In the genomic region with DNA sequence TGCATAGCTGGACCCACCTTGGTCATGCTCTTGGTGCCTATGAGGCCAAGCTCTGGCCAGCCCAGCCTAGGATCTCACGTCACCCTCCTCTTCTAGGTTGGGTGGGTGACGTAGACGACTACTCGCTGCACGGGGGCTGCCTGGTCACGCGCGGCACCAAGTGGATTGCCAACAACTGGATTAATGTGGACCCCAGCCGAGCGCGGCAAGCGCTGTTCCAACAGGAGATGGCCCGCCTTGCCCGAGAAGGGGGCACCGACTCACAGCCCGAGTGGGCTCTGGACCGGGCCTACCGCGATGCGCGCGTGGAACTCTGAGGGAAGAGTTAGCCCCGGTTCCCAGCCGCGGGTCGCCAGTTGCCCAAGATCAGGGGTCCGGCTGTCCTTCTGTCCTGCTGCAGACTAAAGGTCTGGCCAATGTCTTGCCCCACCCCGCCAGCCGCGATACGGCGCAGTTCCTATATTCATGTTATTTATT, we compare ENCODE assay signal across 8 cellular contexts. TPM values are rescaled to one million over a fixed set of nuclear protein-coding genes. Genes with fewer than 3 reads are reported as not detected.
DNase-seq lines count a peak whose midpoint lies in the region; ATAC-seq, FAIRE-seq and TF ChIP-seq lines count a peak whose summit lies in the region.

No MANE protein-coding gene starts in this region.

- in situ Hi-C loops in K562 (cut with MboI): no loop called here

- no peaks in the 10 kb centered on the region for H3K27me3 ChIP-seq in K562 (ENCODE audit: control insufficient read depth in 2 of 2, insufficient read depth in 2 of 2, low read length in 2 of 2)
- H3K27me3 ChIP-seq in kidney epithelial cell (ENCODE audit: control insufficient read depth, insufficient read depth, low read length): no peaks in the 10 kb centered on the region

- peak overlapping the region; percentile 99 for H2AFZ ChIP-seq in K562 (ENCODE audit: low read depth, low read length)

- H3K27ac ChIP-seq in K562 (ENCODE audit: extremely low read depth, low read depth, low read length): peak overlapping the region; percentile 99

- H3K4me1 ChIP-seq in K562 (replicated peaks in 1 of 2; ENCODE audit: control insufficient read depth in 2 of 2, insufficient read depth in 2 of 2, low read length in 2 of 2): peaks cover 19 to 43% of the 10 kb centered on the region in 2 experiments; a peak in 4 of 5 replicates

- peak overlapping the region; percentile 100 for H3K27ac Mint-ChIP-seq in stimulated activated naive B cell treated with anti-CD40 and anti-IgM and Interleukin-4, amounts not matched to agents 10 μg/mL and 1 μg/mL and 100 μg/mL, for 72 hours

- H3K4me3 ChIP-seq in K562 (peak overlapping the region; percentile 80), kidney epithelial cell (ENCODE audit: low read depth, low read length) (peak overlapping the region; percentile 94)

- TF ChIP-seq CTCF in K562 (IDR thresholded peaks at IDR 0.05 in 2 of 3, conservative IDR thresholded peaks at IDR 0.05 in 1 of 3; ENCODE audit: insufficient read depth in 2 of 3, low read depth in 1 of 3, low read length in 3 of 3) (no peak), kidney epithelial cell (IDR thresholded peaks at IDR 0.05; ENCODE audit: insufficient read depth, low read length, poor library complexity, severe bottlenecking) (no peak)

- peak; percentile 61 for FAIRE-seq in K562 (lab: Jason Lieb, UNC)
- no peak for FAIRE-seq in HTR-8/SVneo (lab: Jason Lieb, UNC)

- H3K9ac ChIP-seq in K562 (ENCODE audit: insufficient read depth in 1 of 2, low read depth in 2 of 2, low read length in 2 of 2): peak overlapping the region; percentile 97 to 99

- CTCF ChIA-PET in K562 (lab: Yijun Ruan, JAX; ENCODE audit: low intra/inter-chr PET ratio): interaction anchor here (0.6 kb wide), 1 partner anchor 84 kb away, joined by 4 read pairs; no protein-coding TSS in a partner anchor

- intact Hi-C loops in K562 (cut with micrococcal nuclease): loop anchor here (2.0 to 5.0 kb wide), 2 partner anchors 18 to 89 kb away; a partner anchor contains a TSS

- BruUV-seq in K562 (replicated peaks; lab: Mats Ljungman, UMichigan): TSS peak; percentile 95

- H3K9me3 ChIP-seq in K562 (replicated peaks; ENCODE audit: control insufficient read depth, insufficient read depth, low read depth, low read length): no peaks in the 10 kb centered on the region

- H3K4me1 Mint-ChIP-seq in stimulated activated naive B cell treated with anti-CD40 and anti-IgM and Interleukin-4, amounts not matched to agents 10 μg/mL and 1 μg/mL and 100 μg/mL, for 72 hours: peaks cover 22 to 41% of the 10 kb centered on the region in 2 donors

- TF ChIP-seq EP300 in K562 (IDR thresholded peaks at IDR 0.05; ENCODE audit: low read length): no peak

- no peaks in the 10 kb centered on the region for H3K9me3 Mint-ChIP-seq in stimulated activated naive B cell treated with anti-CD40 and anti-IgM and Interleukin-4, amounts not matched to agents 10 μg/mL and 1 μg/mL and 100 μg/mL, for 72 hours

- 3% methylated on average over 22 of the region's 32 CpGs for WGBS in K562 (ENCODE audit: insufficient coverage, low coverage, missing lambda C conversion rate)

- H3K4me2 ChIP-seq in K562 (ENCODE audit: insufficient read depth, low read length): peak overlapping the region; percentile 94

- ATAC-seq in HG03460 (IDR thresholded peaks at IDR 0.05; ENCODE audit: unreplicated experiment): peak; percentile 2
- no peak; the same call in 2 of the 3 replicates for ATAC-seq in K562
- ATAC-seq in stimulated activated naive B cell treated with anti-CD40 and anti-IgM and Interleukin-4, amounts not matched to agents 10 μg/mL and 1 μg/mL and 100 μg/mL, for 72 hours (replicated peaks): peak; percentile 1 to 5

- H3K9me1 ChIP-seq in K562 (ENCODE audit: control insufficient read depth, insufficient read depth, low read length): no peaks in the 10 kb centered on the region

- H3K36me3 ChIP-seq in K562 (ENCODE audit: control insufficient read depth, insufficient read depth, low read length): peaks cover 10% of the 10 kb centered on the region; the same call in 2 of the 3 replicates
- H3K36me3 ChIP-seq in kidney epithelial cell (ENCODE audit: control insufficient read depth, insufficient read depth, low read length): no peaks in the 10 kb centered on the region

- H3K36me3 Mint-ChIP-seq in stimulated activated naive B cell treated with anti-CD40 and anti-IgM and Interleukin-4, amounts not matched to agents 10 μg/mL and 1 μg/mL and 100 μg/mL, for 72 hours: peaks cover 25 to 28% of the 10 kb centered on the region in 2 donors

- H3K4me3 Mint-ChIP-seq in stimulated activated naive B cell treated with anti-CD40 and anti-IgM and Interleukin-4, amounts not matched to agents 10 μg/mL and 1 μg/mL and 100 μg/mL, for 72 hours: peak overlapping the region; percentile 98

- H3K79me2 ChIP-seq in K562 (ENCODE audit: control insufficient read depth, insufficient read depth, low read length): peaks cover 38% of the 10 kb centered on the region

- no peaks in the 10 kb centered on the region for H3K27me3 Mint-ChIP-seq in stimulated activated naive B cell treated with anti-CD40 and anti-IgM and Interleukin-4, amounts not matched to agents 10 μg/mL and 1 μg/mL and 100 μg/mL, for 72 hours

- POLR2A ChIA-PET in K562 (lab: Yijun Ruan, JAX): interaction anchor here (0.7 to 3.0 kb wide), 8 partner anchors 11 to 188 kb away, joined by 3 to 104 read pairs (median 6); a partner anchor contains a TSS

- DNase-seq in GM03348 (ENCODE audit: low spot score) (peak; percentile 48), K562 (ENCODE audit: extremely low read depth in 1 of 4, low spot score in 3 of 4) (peak in 1 of 4 experiments; percentile 21), kidney epithelial cell (ENCODE audit: low read depth) (no peak), HTR-8/SVneo (ENCODE audit: insufficient read length, low spot score) (no peak), NCI-H774 (lab: John Stamatoyannopoulos, UW) (no peak)
- no peak for DNase-seq in stimulated activated naive B cell treated with anti-CD40 and anti-IgM and Interleukin-4, amounts not matched to agents 10 μg/mL and 1 μg/mL and 100 μg/mL, for 72 hours
- DNase-seq in stimulated activated CD4-positive, alpha-beta T cell treated with anti-CD3 and anti-CD28 coated beads, Interleukin-12 subunit alpha, Interleukin-12 subunit beta, amount 100 ng/mL, for 4 hours: no peak

- peaks cover 8% of the 10 kb centered on the region for H4K20me1 ChIP-seq in K562 (replicated peaks; ENCODE audit: control insufficient read depth, insufficient read depth, low read length)

- no peak for TF ChIP-seq POLR2A in K562 (conservative IDR thresholded peaks at IDR 0.05)

- no peak for TF ChIP-seq RAD21 in K562 (CRISPR knock-in tag; conservative IDR thresholded peaks at IDR 0.05 in 1 of 2, IDR thresholded peaks at IDR 0.05 in 1 of 2)

RNA-seq across cellular contexts. Expression of a gene that starts 0.6 kb away (rescaled TPM):
- total RNA-seq in K562 (2011; cell fraction: chromatin; rRNA removed; ENCODE audit: low replicate concordance): 147 and 376 TPM in 2 replicates
- 205 and 207 TPM in 2 replicates for total RNA-seq in K562 (2011; cell fraction: nucleolus; rRNA removed)
- 128 and 141 TPM in 2 replicates for total RNA-seq in K562 (2011; cell fraction: nucleoplasm; rRNA removed)
- total RNA-seq in K562 (2014; rRNA removed): 33.7 and 43.1 TPM in 2 replicates
- total RNA-seq in K562 (2014; rRNA removed; fragmentation: Illumina TruSeq; extraction: Trizol): 29.7 and 40.0 TPM in 2 replicates
- total RNA-seq in K562 (2015; rRNA removed; fragmentation: Illumina TruSeq; extraction: Trizol): 44.7 and 46.7 TPM in 2 replicates
- total RNA-seq in K562 (2021): 90.4 and 90.6 TPM in 2 replicates
- 47.6 and 69.8 TPM in 2 replicates for polyA plus RNA-seq in K562 (2011; rRNA removed)
- polyA plus RNA-seq in K562 (2011; cell fraction: cytosol; rRNA removed): 64.5 and 91.8 TPM in 2 replicates
- 426 and 555 TPM in 2 replicates for polyA plus RNA-seq in K562 (2011; cell fraction: nucleus; rRNA removed)
- 82.6 and 84.1 TPM in 2 replicates for polyA plus RNA-seq in K562 (2012)
- 73.7 and 77.8 TPM in 2 replicates for polyA plus RNA-seq in K562 (2014; fragmentation: Illumina TruSeq; extraction: Trizol)
- 10 to 100 TPM in 1 of 2 experiments, 1 to 10 TPM in 1; 8.9 to 14.2 TPM for polyA plus RNA-seq in K562 (2014; fragmentation: Nextera tagmentation; extraction: Ambion mirVana)
- polyA plus RNA-seq in K562 (2014; rRNA removed): 60.4 and 66.9 TPM in 2 replicates
- 46.0 and 52.0 TPM in 2 replicates for polyA minus RNA-seq in K562 (2011; rRNA and poly(A)+ RNA removed)
- polyA minus RNA-seq in K562 (2011; cell fraction: cytosol; rRNA and poly(A)+ RNA removed): 33.9 and 49.7 TPM in 2 replicates
- polyA minus RNA-seq in K562 (2011; cell fraction: nucleus; rRNA and poly(A)+ RNA removed): 35.3 and 35.7 TPM in 2 replicates
- 124 and 135 TPM in 2 replicates for total RNA-seq in kidney epithelial cell

RNA-seq across cellular contexts. Expression of a gene that starts 11.8 kb away (rescaled TPM):
- total RNA-seq in K562 (2011; cell fraction: chromatin; rRNA removed; ENCODE audit: low replicate concordance): 35.7 and 101 TPM in 2 replicates
- total RNA-seq in K562 (2011; cell fraction: nucleolus; rRNA removed): 84.0 and 85.6 TPM in 2 replicates
- 43.0 and 44.7 TPM in 2 replicates for total RNA-seq in K562 (2011; cell fraction: nucleoplasm; rRNA removed)
- total RNA-seq in K562 (2014; rRNA removed) (15.7 and 18.0 TPM in 2 replicates), K562 (2014; rRNA removed; fragmentation: Illumina TruSeq; extraction: Trizol) (8.4 and 11.6 TPM in 2 replicates), K562 (2015; rRNA removed; fragmentation: Illumina TruSeq; extraction: Trizol) (10.6 and 11.9 TPM in 2 replicates), K562 (2021) (15.7 and 16.0 TPM in 2 replicates), kidney epithelial cell (55.2 and 61.0 TPM in 2 replicates)
- polyA plus RNA-seq in K562 (2011; rRNA removed) (30.5 and 31.3 TPM in 2 replicates), K562 (2014; fragmentation: Illumina TruSeq; extraction: Trizol) (14.4 and 15.9 TPM in 2 replicates), K562 (2014; fragmentation: Nextera tagmentation; extraction: Ambion mirVana) (1 to 10 TPM; 6.6 to 7.2 TPM), K562 (2014; rRNA removed) (18.3 and 20.5 TPM in 2 replicates)
- polyA plus RNA-seq in K562 (2011; cell fraction: cytosol; rRNA removed): 45.1 and 53.1 TPM in 2 replicates
- 167 and 168 TPM in 2 replicates for polyA plus RNA-seq in K562 (2011; cell fraction: nucleus; rRNA removed)
- 18.1 and 28.0 TPM in 2 replicates for polyA plus RNA-seq in K562 (2012)
- polyA minus RNA-seq in K562 (2011; rRNA and poly(A)+ RNA removed): 15.7 and 24.6 TPM in 2 replicates
- polyA minus RNA-seq in K562 (2011; cell fraction: cytosol; rRNA and poly(A)+ RNA removed): 14.8 and 15.2 TPM in 2 replicates
- polyA minus RNA-seq in K562 (2011; cell fraction: nucleus; rRNA and poly(A)+ RNA removed): 30.7 and 32.9 TPM in 2 replicates

RNA-seq across cellular contexts. Expression of a gene that starts 15.3 kb away (rescaled TPM):
- total RNA-seq in K562 (2011; cell fraction: chromatin; rRNA removed; ENCODE audit: low replicate concordance): 14.7 and 50.3 TPM in 2 replicates
- 65.5 and 74.9 TPM in 2 replicates for total RNA-seq in K562 (2011; cell fraction: nucleolus; rRNA removed)
- total RNA-seq in K562 (2011; cell fraction: nucleoplasm; rRNA removed): 27.9 and 29.3 TPM in 2 replicates
- total RNA-seq in K562 (2014; rRNA removed) (127 and 133 TPM in 2 replicates), K562 (2014; rRNA removed; fragmentation: Illumina TruSeq; extraction: Trizol) (17.9 and 22.4 TPM in 2 replicates), K562 (2015; rRNA removed; fragmentation: Illumina TruSeq; extraction: Trizol) (26.5 and 27.7 TPM in 2 replicates), K562 (2021) (73.3 and 77.2 TPM in 2 replicates), kidney epithelial cell (102 and 145 TPM in 2 replicates)
- polyA plus RNA-seq in K562 (2011; rRNA removed) (22.5 and 25.1 TPM in 2 replicates), K562 (2014; fragmentation: Illumina TruSeq; extraction: Trizol) (39.8 and 49.8 TPM in 2 replicates), K562 (2014; fragmentation: Nextera tagmentation; extraction: Ambion mirVana) (10 to 100 TPM; 17.0 to 36.3 TPM), K562 (2014; rRNA removed) (64.6 and 75.9 TPM in 2 replicates)
- 36.7 and 88.5 TPM in 2 replicates for polyA plus RNA-seq in K562 (2011; cell fraction: cytosol; rRNA removed)
- 21.1 and 28.5 TPM in 2 replicates for polyA plus RNA-seq in K562 (2011; cell fraction: nucleus; rRNA removed)
- polyA plus RNA-seq in K562 (2012): 62.2 and 78.2 TPM in 2 replicates
- 9.4 and 16.0 TPM in 2 replicates for polyA minus RNA-seq in K562 (2011; rRNA and poly(A)+ RNA removed)
- 24.0 and 27.2 TPM in 2 replicates for polyA minus RNA-seq in K562 (2011; cell fraction: cytosol; rRNA and poly(A)+ RNA removed)
- 42.8 and 44.3 TPM in 2 replicates for polyA minus RNA-seq in K562 (2011; cell fraction: nucleus; rRNA and poly(A)+ RNA removed)

RNA-seq across cellular contexts. Expression of a gene that starts 16.6 kb away (rescaled TPM):
- 3.4 and 7.6 TPM in 2 replicates for total RNA-seq in K562 (2011; cell fraction: chromatin; rRNA removed; ENCODE audit: low replicate concordance)
- 4.1 and 6.7 TPM in 2 replicates for total RNA-seq in K562 (2011; cell fraction: nucleolus; rRNA removed)
- 3.4 and 3.7 TPM in 2 replicates for total RNA-seq in K562 (2011; cell fraction: nucleoplasm; rRNA removed)
- total RNA-seq in K562 (2014; rRNA removed) (0.23 and 0.33 TPM in 2 replicates), K562 (2014; rRNA removed; fragmentation: Illumina TruSeq; extraction: Trizol) (0.25 and 0.32 TPM in 2 replicates), K562 (2015; rRNA removed; fragmentation: Illumina TruSeq; extraction: Trizol) (0.14 TPM in 1 of 2 replicates, not detected in the other), K562 (2021) (0.27 and 0.66 TPM in 2 replicates), kidney epithelial cell (29.0 and 43.2 TPM in 2 replicates)
- polyA plus RNA-seq in K562 (2011; rRNA removed) (0.30 and 0.47 TPM in 2 replicates), K562 (2014; fragmentation: Illumina TruSeq; extraction: Trizol) (0.09 and 0.29 TPM in 2 replicates), K562 (2014; fragmentation: Nextera tagmentation; extraction: Ambion mirVana) (not detected), K562 (2014; rRNA removed) (0.22 and 0.29 TPM in 2 replicates)
- polyA plus RNA-seq in K562 (2011; cell fraction: cytosol; rRNA removed): 0.34 and 0.42 TPM in 2 replicates
- polyA plus RNA-seq in K562 (2011; cell fraction: nucleus; rRNA removed): 1.3 and 3.4 TPM in 2 replicates
- 0.18 and 0.48 TPM in 2 replicates for polyA plus RNA-seq in K562 (2012)
- polyA minus RNA-seq in K562 (2011; rRNA and poly(A)+ RNA removed): 0.63 and 0.77 TPM in 2 replicates
- 0.67 and 1.5 TPM in 2 replicates for polyA minus RNA-seq in K562 (2011; cell fraction: cytosol; rRNA and poly(A)+ RNA removed)
- 1.00 and 1.9 TPM in 2 replicates for polyA minus RNA-seq in K562 (2011; cell fraction: nucleus; rRNA and poly(A)+ RNA removed)

RNA-seq across cellular contexts. Expression of a gene that starts 22.6 kb away (rescaled TPM):
- total RNA-seq in K562 (2011; cell fraction: chromatin; rRNA removed; ENCODE audit: low replicate concordance): 224 and 455 TPM in 2 replicates
- 251 and 255 TPM in 2 replicates for total RNA-seq in K562 (2011; cell fraction: nucleolus; rRNA removed)
- total RNA-seq in K562 (2011; cell fraction: nucleoplasm; rRNA removed): 226 and 247 TPM in 2 replicates
- total RNA-seq in K562 (2014; rRNA removed) (376 and 506 TPM in 2 replicates), K562 (2014; rRNA removed; fragmentation: Illumina TruSeq; extraction: Trizol) (296 and 320 TPM in 2 replicates), K562 (2015; rRNA removed; fragmentation: Illumina TruSeq; extraction: Trizol) (359 and 366 TPM in 2 replicates), K562 (2021) (315 and 318 TPM in 2 replicates), kidney epithelial cell (127 and 177 TPM in 2 replicates)
- polyA plus RNA-seq in K562 (2011; rRNA removed) (332 and 336 TPM in 2 replicates), K562 (2014; fragmentation: Illumina TruSeq; extraction: Trizol) (362 and 391 TPM in 2 replicates), K562 (2014; fragmentation: Nextera tagmentation; extraction: Ambion mirVana) (100 to 1,000 TPM; 426 to 507 TPM), K562 (2014; rRNA removed) (352 and 442 TPM in 2 replicates)
- 304 and 356 TPM in 2 replicates for polyA plus RNA-seq in K562 (2011; cell fraction: cytosol; rRNA removed)
- polyA plus RNA-seq in K562 (2011; cell fraction: nucleus; rRNA removed): 437 and 515 TPM in 2 replicates
- 268 and 344 TPM in 2 replicates for polyA plus RNA-seq in K562 (2012)
- 413 and 500 TPM in 2 replicates for polyA minus RNA-seq in K562 (2011; rRNA and poly(A)+ RNA removed)
- 300 and 330 TPM in 2 replicates for polyA minus RNA-seq in K562 (2011; cell fraction: cytosol; rRNA and poly(A)+ RNA removed)
- polyA minus RNA-seq in K562 (2011; cell fraction: nucleus; rRNA and poly(A)+ RNA removed): 122 and 164 TPM in 2 replicates
